ENCODE assay signal across 8 cellular contexts in the genomic region with DNA sequence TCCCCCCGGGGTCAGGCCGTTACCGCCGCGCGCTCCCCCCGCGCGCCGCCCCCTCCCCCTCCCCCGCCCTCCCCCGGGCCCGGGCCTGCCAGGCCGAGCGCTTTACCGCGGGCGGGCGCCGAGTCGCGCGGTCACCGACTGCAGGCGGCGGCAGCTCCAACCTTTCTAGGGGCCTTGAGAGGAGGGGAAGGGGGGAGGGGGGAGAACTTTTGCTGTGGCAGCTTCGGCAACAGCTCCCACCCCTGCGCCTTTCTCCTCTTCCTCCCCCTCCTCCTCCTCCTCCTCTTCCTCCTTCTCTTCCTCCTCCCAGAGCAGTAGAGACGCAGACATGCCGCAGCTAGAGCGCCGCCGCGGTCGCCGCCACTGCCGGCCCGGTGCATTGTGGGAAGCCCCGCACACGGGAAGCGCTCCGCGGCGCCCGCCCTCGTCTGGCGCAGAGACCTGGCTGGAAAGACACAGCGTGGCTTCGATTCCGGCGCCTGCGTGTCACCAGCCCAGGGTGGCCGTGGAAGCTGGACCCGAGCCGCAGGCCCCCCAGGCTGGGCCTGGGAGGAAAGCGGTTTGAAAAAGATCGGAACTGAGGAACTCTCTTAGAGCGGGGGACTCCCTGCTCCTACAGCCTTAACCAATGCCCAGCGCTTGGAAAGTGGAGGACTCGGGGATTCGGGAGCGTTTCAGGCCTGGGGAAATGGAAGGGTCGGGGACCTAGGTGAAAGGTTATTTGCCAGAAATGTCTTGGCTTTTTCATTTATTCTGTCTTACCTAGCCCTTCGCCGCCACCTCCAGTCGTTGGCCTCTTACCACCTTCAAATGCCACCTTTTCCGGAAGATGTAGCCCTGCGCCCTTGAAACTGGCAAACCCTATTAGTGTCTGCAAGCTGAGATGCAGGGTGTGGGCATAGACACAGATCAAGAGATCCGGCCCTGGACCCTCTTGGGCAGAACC. TPM values are rescaled to one million over a fixed set of nuclear protein-coding genes. Genes with fewer than 3 reads are reported as not detected.
DNase-seq lines count a peak whose midpoint lies in the region; ATAC-seq, FAIRE-seq and TF ChIP-seq lines count a peak whose summit lies in the region.

A gene with protein sequence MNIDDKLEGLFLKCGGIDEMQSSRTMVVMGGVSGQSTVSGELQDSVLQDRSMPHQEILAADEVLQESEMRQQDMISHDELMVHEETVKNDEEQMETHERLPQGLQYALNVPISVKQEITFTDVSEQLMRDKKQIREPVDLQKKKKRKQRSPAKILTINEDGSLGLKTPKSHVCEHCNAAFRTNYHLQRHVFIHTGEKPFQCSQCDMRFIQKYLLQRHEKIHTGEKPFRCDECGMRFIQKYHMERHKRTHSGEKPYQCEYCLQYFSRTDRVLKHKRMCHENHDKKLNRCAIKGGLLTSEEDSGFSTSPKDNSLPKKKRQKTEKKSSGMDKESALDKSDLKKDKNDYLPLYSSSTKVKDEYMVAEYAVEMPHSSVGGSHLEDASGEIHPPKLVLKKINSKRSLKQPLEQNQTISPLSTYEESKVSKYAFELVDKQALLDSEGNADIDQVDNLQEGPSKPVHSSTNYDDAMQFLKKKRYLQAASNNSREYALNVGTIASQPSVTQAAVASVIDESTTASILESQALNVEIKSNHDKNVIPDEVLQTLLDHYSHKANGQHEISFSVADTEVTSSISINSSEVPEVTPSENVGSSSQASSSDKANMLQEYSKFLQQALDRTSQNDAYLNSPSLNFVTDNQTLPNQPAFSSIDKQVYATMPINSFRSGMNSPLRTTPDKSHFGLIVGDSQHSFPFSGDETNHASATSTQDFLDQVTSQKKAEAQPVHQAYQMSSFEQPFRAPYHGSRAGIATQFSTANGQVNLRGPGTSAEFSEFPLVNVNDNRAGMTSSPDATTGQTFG (minus strand): TSS at position 330 of the 946 bp plus-strand sequence. CDS start 61,685 bp downstream, outside the sequence.

- intact Hi-C loops in CD8-positive, alpha-beta T cell (cut with DNase I, micrococcal nuclease), result loop anchor here (1.0 to 10.0 kb wide), 12 partner anchors 18 to 1788 kb away; a partner anchor contains a TSS

- 0 out of 3 replicates have a peak, but pooled peaks of 1 of the 2 experiments have one; percentile 31 for TF ChIP-seq EP300 in H1 (IDR thresholded peaks at IDR 0.05; ENCODE audit: borderline replicate concordance in 1 of 2, low read depth in 2 of 2, low read length in 2 of 2)

- H3K79me1 ChIP-seq in H1 (ENCODE audit: low read depth, low read length) (peaks cover 2% of the 10 kb centered on the region; the same call in 1 of the 2 replicates), mesenchymal stem cell (replicated peaks; ENCODE audit: low read length, poor library complexity, severe bottlenecking) (peaks cover 6% of the 10 kb centered on the region)

- peak within 1 kb of the TSS; percentile 94 for H3K4me3 Mint-ChIP-seq in CD8-positive, alpha-beta T cell

- H3K18ac ChIP-seq in H1 (ENCODE audit: extremely low read depth, low read length) (peak within 1 kb of the TSS; percentile 93), mesenchymal stem cell (ENCODE audit: low read depth in 1 of 2, low read length in 2 of 2) (peak within 1 kb of the TSS; percentile 95 to 96)

- peaks cover 41% of the 10 kb centered on the region for H3K4me1 Mint-ChIP-seq in CD8-positive, alpha-beta T cell (ENCODE audit: low read depth)

- peak within 1 kb of the TSS; percentile 98 for H2BK5ac ChIP-seq in H1 (ENCODE audit: low read depth, low read length)
- peak within 1 kb of the TSS; percentile 66 for H2BK5ac ChIP-seq in mesenchymal stem cell (ENCODE audit: low read depth, low read length, poor library complexity, severe bottlenecking)

- no peak for TF ChIP-seq RAD21 in H1 (IDR thresholded peaks at IDR 0.05 in 1 of 2, conservative IDR thresholded peaks at IDR 0.05 in 1 of 2; ENCODE audit: low read depth in 2 of 2, low read length in 2 of 2)

- TF ChIP-seq POLR2A in H1 (IDR thresholded peaks at IDR 0.05; ENCODE audit: control extremely low read depth in 1 of 2, low read depth in 2 of 2, low read length in 2 of 2), result peak in 1 of 2 experiments; percentile 89; a peak in 2 of 3 replicates

- no peaks in the 10 kb centered on the region for H3K27me3 Mint-ChIP-seq in CD8-positive, alpha-beta T cell (ENCODE audit: low read depth)

- H2AFZ ChIP-seq in H1 (ENCODE audit: low read length), result peak within 1 kb of the TSS; percentile 74
- peak within 1 kb of the TSS; percentile 11 for H2AFZ ChIP-seq in mesenchymal stem cell (ENCODE audit: low read depth, low read length)

- peak within 1 kb of the TSS; percentile 52 to 78 (median 75) for H3K9ac ChIP-seq in H1 (replicated peaks in 1 of 4; ENCODE audit: extremely low read depth in 1 of 4, low read depth in 3 of 4, low read length in 3 of 4)
- peak within 1 kb of the TSS; percentile 91 for H3K9ac ChIP-seq in mesenchymal stem cell (ENCODE audit: low read length)

- POLR2A ChIA-PET in CD8-positive, alpha-beta T cell (lab: Charles Lee), result interaction anchor here (0.7 to 1.9 kb wide), 10 partner anchors 9 to 709 kb away, joined by 3 to 16 read pairs (median 4); a partner anchor contains a TSS
- POLR2A ChIA-PET in H1 (lab: Charles Lee; ENCODE audit: partially characterized antibody), result interaction anchor here (0.9 to 3.0 kb wide), 6 partner anchors 9 to 1342 kb away, joined by 3 to 13 read pairs (median 3); a partner anchor contains a TSS

- H3K9me3 ChIP-seq in CD8-positive, alpha-beta T cell (ENCODE audit: low read length), result no peaks in the 10 kb centered on the region
- H3K9me3 ChIP-seq in H1 (ENCODE audit: insufficient read depth in 2 of 2, low read depth in 1 of 2, low read length in 1 of 2) (no peaks in the 10 kb centered on the region), mesenchymal stem cell (ENCODE audit: control insufficient read depth, low read length) (no peaks in the 10 kb centered on the region)

- H4K91ac ChIP-seq in H1 (replicated peaks; ENCODE audit: insufficient read length, low read length) (peak within 1 kb of the TSS; percentile 80), mesenchymal stem cell (ENCODE audit: low read length) (peak within 1 kb of the TSS; percentile 88)

- no peak within 1 kb of the TSS for H2BK120ac ChIP-seq in H1 (replicated peaks; ENCODE audit: low read depth, low read length)
- peak within 1 kb of the TSS; percentile 96 for H2BK120ac ChIP-seq in mesenchymal stem cell (ENCODE audit: low read depth, low read length)

- peak within 1 kb of the TSS; percentile 75; the same call in 1 of the 2 replicates for H2BK12ac ChIP-seq in H1 (ENCODE audit: low read depth, low read length)
- no peak within 1 kb of the TSS for H2BK12ac ChIP-seq in mesenchymal stem cell (ENCODE audit: low read length in 2 of 2)

- H4K8ac ChIP-seq in H1 (ENCODE audit: extremely low read depth, insufficient read depth, low read length) (peak within 1 kb of the TSS; percentile 96; the same call in 1 of the 2 replicates), mesenchymal stem cell (ENCODE audit: low read length) (peak within 1 kb of the TSS; percentile 94)

- peaks cover 0 to 4% of the 10 kb centered on the region in 2 experiments for H4K20me1 ChIP-seq in H1 (replicated peaks in 1 of 2; ENCODE audit: control insufficient read depth in 1 of 2, insufficient read depth in 2 of 2, low read length in 2 of 2)

- CTCF ChIA-PET in CD8-positive, alpha-beta T cell (lab: Charles Lee), result interaction anchor here (1.1 kb wide), 1 partner anchor 12 kb away, joined by 3 read pairs; no protein-coding TSS in a partner anchor
- CTCF ChIA-PET in H1 (lab: Charles Lee; ENCODE audit: partially characterized antibody), result interaction anchor here (0.9 to 2.0 kb wide), 3 partner anchors 14 to 25 kb away, joined by 3 to 8 read pairs (median 4); no protein-coding TSS in a partner anchor

- H3K36me3 ChIP-seq in CD8-positive, alpha-beta T cell (ENCODE audit: insufficient read depth, low read length), result no peaks in the 10 kb centered on the region
- H3K36me3 ChIP-seq in H1 (ENCODE audit: control insufficient read depth in 2 of 4, insufficient read depth in 4 of 4, low read length in 3 of 4) (no peaks in the 10 kb centered on the region), mesenchymal stem cell (ENCODE audit: control insufficient read depth in 1 of 2, insufficient read depth in 2 of 2, low read depth in 1 of 2, low read length in 2 of 2) (peaks cover 6% of the 10 kb centered on the region in 2 experiments)

- H2BK20ac ChIP-seq in H1 (ENCODE audit: low read length), result no peak within 1 kb of the TSS

- 2% methylated on average over 30 of the region's 69 CpGs; no CpG with 5 or more reads in 1 of the 2 experiments for WGBS in H1 (ENCODE audit: extremely low coverage in 1 of 2, insufficient coverage in 1 of 2, insufficient read length in 1 of 2, insufficient replicate concordance in 2 of 2, low coverage in 1 of 2, low lambda C conversion rate in 2 of 2, missing lambda C conversion rate in 1 of 2), 2 experiments
- WGBS in mesenchymal stem cell, result 3% methylated on average over 34 of the region's 69 CpGs

- peak within 1 kb of the TSS; percentile 95 for H4K5ac ChIP-seq in H1 (ENCODE audit: insufficient read length, low read depth, low read length)

- H3K9me3 Mint-ChIP-seq in CD8-positive, alpha-beta T cell, result no peaks in the 10 kb centered on the region

- H3K14ac ChIP-seq in H1 (ENCODE audit: insufficient read length), result no peak within 1 kb of the TSS
- peak within 1 kb of the TSS in 1 of 2 experiments; percentile 74 for H3K14ac ChIP-seq in mesenchymal stem cell (ENCODE audit: low read length in 2 of 2)

- H3K23ac ChIP-seq in H1 (ENCODE audit: insufficient read length) (no peak within 1 kb of the TSS), mesenchymal stem cell (ENCODE audit: low read length in 2 of 2) (peak within 1 kb of the TSS; percentile 48 to 93)

- no peaks in the 10 kb centered on the region for H3K27me3 ChIP-seq in CD8-positive, alpha-beta T cell (ENCODE audit: insufficient read depth, low read length)
- H3K27me3 ChIP-seq in H1 (replicated peaks in 1 of 4; ENCODE audit: control insufficient read depth in 3 of 4, extremely low read depth in 1 of 4, insufficient read depth in 3 of 4, low read length in 3 of 4), result no peaks in the 10 kb centered on the region
- no peaks in the 10 kb centered on the region for H3K27me3 ChIP-seq in mesenchymal stem cell (ENCODE audit: control insufficient read depth in 1 of 2, insufficient read depth in 1 of 2, low read length in 2 of 2)

- H3K36me3 Mint-ChIP-seq in CD8-positive, alpha-beta T cell, result peaks cover 15% of the 10 kb centered on the region

- H3K4me1 ChIP-seq in CD8-positive, alpha-beta T cell (ENCODE audit: insufficient read depth, low read length), result peaks cover 29% of the 10 kb centered on the region
- H3K4me1 ChIP-seq in H1 (replicated peaks in 1 of 4; ENCODE audit: control insufficient read depth in 3 of 4, insufficient read depth in 4 of 4, low read length in 3 of 4), result peaks cover 0 to 6% (median 1%) of the 10 kb centered on the region in 4 experiments; a peak in 3 of 7 replicates
- peaks cover 10% of the 10 kb centered on the region for H3K4me1 ChIP-seq in mesenchymal stem cell (ENCODE audit: control insufficient read depth, insufficient read depth, low read depth, low read length)

- H3K56ac ChIP-seq in H1 (replicated peaks; ENCODE audit: insufficient read length, low read depth, low read length), result peak within 1 kb of the TSS; percentile 81

- H3K23me2 ChIP-seq in H1 (ENCODE audit: low read depth, low read length), result peaks cover 10% of the 10 kb centered on the region; the same call in 1 of the 2 replicates

- H3K27ac Mint-ChIP-seq in CD8-positive, alpha-beta T cell, result peak within 1 kb of the TSS; percentile 98

- peak within 1 kb of the TSS; percentile 5 for H3K4ac ChIP-seq in H1 (replicated peaks; ENCODE audit: insufficient read length, low read depth, low read length)
- peak within 1 kb of the TSS; percentile 57 to 89 for H3K4ac ChIP-seq in mesenchymal stem cell (ENCODE audit: low read depth in 1 of 2, low read length in 2 of 2)

- FAIRE-seq in H1 (lab: Jason Lieb, UNC), result no peak

- peak; percentile 91 for ATAC-seq in CD8-positive, alpha-beta T cell
- peak; percentile 85 for ATAC-seq in GM19468 (IDR thresholded peaks at IDR 0.05; ENCODE audit: extremely low read depth, unreplicated experiment)

- H3K4me3 ChIP-seq in CD8-positive, alpha-beta T cell (ENCODE audit: low read depth, low read length), result peak within 1 kb of the TSS; percentile 71
- H3K4me3 ChIP-seq in H1 (ENCODE audit: extremely low read depth in 1 of 4, insufficient read depth in 2 of 4, low read depth in 3 of 4, low read length in 4 of 4), result peak within 1 kb of the TSS; percentile 74 to 100 (median 92)
- peak within 1 kb of the TSS; percentile 92 to 93 for H3K4me3 ChIP-seq in mesenchymal stem cell (ENCODE audit: insufficient read depth in 1 of 2, low read depth in 1 of 2, low read length in 2 of 2)

- peak within 1 kb of the TSS; percentile 94 for H3K27ac ChIP-seq in CD8-positive, alpha-beta T cell (ENCODE audit: low read depth, low read length)
- peak within 1 kb of the TSS; percentile 69; the same call in 1 of the 2 replicates for H3K27ac ChIP-seq in H1 (ENCODE audit: low read depth, low read length)
- peak within 1 kb of the TSS; percentile 84 for H3K27ac ChIP-seq in mesenchymal stem cell (ENCODE audit: low read length, poor library complexity, severe bottlenecking)

- H2BK15ac ChIP-seq in H1 (ENCODE audit: low read length), result 0 out of 2 replicates have a peak within 1 kb of the TSS, but pooled peaks have one; percentile 46
- H2BK15ac ChIP-seq in mesenchymal stem cell (ENCODE audit: low read depth, poor library complexity, severe bottlenecking), result peak within 1 kb of the TSS; percentile 23

- TF ChIP-seq CTCF in CD8-positive, alpha-beta T cell (IDR thresholded peaks at IDR 0.05), result no peak
- no peak for TF ChIP-seq CTCF in H1 (IDR thresholded peaks at IDR 0.05; ENCODE audit: control extremely low read depth in 1 of 3, insufficient read depth in 1 of 3, low read depth in 1 of 3, low read length in 3 of 3)

- H3K4me2 ChIP-seq in H1 (ENCODE audit: insufficient read depth in 1 of 2, low read depth in 2 of 2, low read length in 2 of 2) (peak within 1 kb of the TSS; percentile 85 to 95), mesenchymal stem cell (ENCODE audit: low read length, poor library complexity, severe bottlenecking) (peak within 1 kb of the TSS; percentile 72)

- peak; percentile 85 to 94 (median 90) for DNase-seq in CD8-positive, alpha-beta T cell
- DNase-seq in HT1080 (ENCODE audit: low read depth) (peak; percentile 94), NOMO-1 treated with dmso at 0.1 percent for 144 hours (lab: John Stamatoyannopoulos, UW; ENCODE audit: unreplicated experiment) (peak; percentile 75), H1 (ENCODE audit: low read depth in 1 of 2, low spot score in 2 of 2) (peak; percentile 62 to 94), mesenchymal stem cell (peak; percentile 92)
- peak; percentile 80 to 87 (median 85) for DNase-seq in activated CD8-positive, alpha-beta memory T cell treated with anti-CD3 and anti-CD28 coated beads for 48 hours (ENCODE audit: low read depth in 2 of 3, low spot score in 2 of 3)
- peak; percentile 78 for DNase-seq in stimulated activated CD8-positive, alpha-beta memory T cell treated with anti-CD3 and anti-CD28 coated beads, Interleukin-12 subunit alpha, Interleukin-12 subunit beta, amount 100 ng/mL, for 24 hours (ENCODE audit: extremely low read depth)

- H2AK5ac ChIP-seq in H1 (ENCODE audit: low read depth, low read length) (no peak within 1 kb of the TSS), mesenchymal stem cell (ENCODE audit: low read length, severe bottlenecking) (peak within 1 kb of the TSS; percentile 20)

- H3K79me2 ChIP-seq in H1 (ENCODE audit: control insufficient read depth in 1 of 2, insufficient read depth in 2 of 2, low read length in 2 of 2), result peaks cover 9 to 41% of the 10 kb centered on the region in 2 experiments

RNA-seq across cellular contexts. Expression of the gene that starts here (rescaled TPM):
- total RNA-seq in CD8-positive, alpha-beta T cell, result 10 to 100 TPM; 32.2 to 35.9 TPM
- total RNA-seq in HT1080 (2014; rRNA removed; shearing (Covaris generic)), result 30.8 and 31.0 TPM in 2 replicates
- 13.9 and 17.2 TPM in 2 replicates for polyA plus RNA-seq in HT1080 (2015; cell fraction: cytosol; rRNA removed)
- polyA plus RNA-seq in HT1080 (2015; cell fraction: nucleus; rRNA removed), result 23.2 and 24.6 TPM in 2 replicates
- total RNA-seq in H1 (2021; fragmentation: NEBNext Ultra II Directional; extraction: Animal tissue kit (Norgen Biotek cat#: 25700)), result 17.6 and 22.6 TPM in 2 replicates
- 2.0 and 3.7 TPM in 2 replicates for polyA plus RNA-seq in H1 (2011; rRNA removed)
- 3.5 TPM for polyA plus RNA-seq in H1 (2011; cell fraction: cytosol; rRNA removed)
- 4.4 TPM for polyA plus RNA-seq in H1 (2011; cell fraction: nucleus; rRNA removed)
- 7.2 to 10.1 TPM (median 8.8 TPM) in 4 replicates for polyA plus RNA-seq in H1 (2012, experiment 1 of 2)
- 0.25 TPM for polyA plus RNA-seq in H1 (2012, experiment 2 of 2)
- polyA plus RNA-seq in H1 (2013, experiment 1 of 2), result 7.4 TPM
- 8.0 TPM for polyA plus RNA-seq in H1 (2013, experiment 2 of 2)
- 44.0 and 67.3 TPM in 2 replicates for polyA minus RNA-seq in H1 (2011; rRNA and poly(A)+ RNA removed)
- 27.4 TPM for polyA minus RNA-seq in H1 (2011; cell fraction: cytosol; rRNA and poly(A)+ RNA removed)
- polyA minus RNA-seq in H1 (2011; cell fraction: nucleus; rRNA and poly(A)+ RNA removed), result 37.6 TPM
- 18.9 TPM for polyA plus RNA-seq in mesenchymal stem cell (2013, experiment 1 of 2)
- polyA plus RNA-seq in mesenchymal stem cell (2013, experiment 2 of 2), result 19.3 TPM

Comparison
In these comparisons a context has a peak if more than half of its experiments do, and no peak if none do; other contexts are left out.
1. Peak in every context shown above with its lines: DNase-seq, ATAC-seq, H3K4me3 ChIP-seq and H3K27ac ChIP-seq.